Comparison of ENCODE assay signal across 33 cellular contexts in genomic region chr1:23274134-23274505, GRCh38. TPM values are rescaled to one million over a fixed set of nuclear protein-coding genes. Genes with fewer than 3 reads are reported as not detected.
"Had no signal": no experiment of that assay in that cellular context is flagged by ENCODE, and none has a peak within 500 bp of the region (broad histone marks: within the 10 kb centered on the region; RNA-seq: fewer than 3 reads in every experiment).

No MANE protein-coding gene starts in this region.

- H3K36me3 ChIP-seq: ascending aorta, breast epithelium, cardiac muscle cell, esophagus muscularis mucosa, gastroesophageal sphincter, heart right ventricle, WERI-Rb-1 had no signal

- H3K4me2 ChIP-seq: hepatocyte had no signal

- DNase-seq: activated B cell treated with CpG ODN at 0.5 μM for 24 hours; activated CD4-positive, alpha-beta T cell treated with anti-CD3 and anti-CD28 coated beads for 48 hours; activated CD4-positive, alpha-beta T cell treated with anti-CD3 and anti-CD28 coated beads, Interleukin-2, amount 50 U/mL, for 1 hour; activated CD4-positive, alpha-beta T cell treated with anti-CD3 and anti-CD28 coated beads, Interleukin-2, amount 50 U/mL, for 48 hours; activated CD8-positive, alpha-beta memory T cell treated with anti-CD3 and anti-CD28 coated beads for 24 hours; activated CD8-positive, alpha-beta T cell treated with anti-CD3 and anti-CD28 coated beads for 36 hours; activated effector memory CD4-positive, alpha-beta T cell treated with anti-CD3 and anti-CD28 coated beads, Interleukin-2, amount 50 U/mL, for 16 hours; activated naive CD4-positive, alpha-beta T cell treated with anti-CD3 and anti-CD28 coated beads for 36 hours; activated naive CD8-positive, alpha-beta T cell treated with anti-CD3 and anti-CD28 coated beads for 36 hours; activated T-cell treated with anti-CD3 and anti-CD28 coated beads, Interleukin-2, amount 50 U/mL, for 48 hours; central memory CD4-positive, alpha-beta T cell; cerebellar nuclear complex; effector memory CD4-positive, alpha-beta T cell; endodermal cell; heart right ventricle; T-helper 17 cell; WERI-Rb-1 had no signal

- H3K79me2 ChIP-seq: hepatocyte had no signal

- H3K4me1 ChIP-seq: ascending aorta, breast epithelium, esophagus muscularis mucosa, foreskin keratinocyte, gastroesophageal sphincter, heart right ventricle had no signal

- H3K9me3 Mint-ChIP-seq: activated B cell treated with CpG ODN at 0.5 μM for 24 hours; activated CD8-positive, alpha-beta T cell treated with anti-CD3 and anti-CD28 coated beads for 36 hours; activated naive CD4-positive, alpha-beta T cell treated with anti-CD3 and anti-CD28 coated beads for 36 hours; activated naive CD4-positive, alpha-beta T cell treated with anti-CD3 and anti-CD28 coated beads, Interleukin-2, amount 50 U/mL, for 24 hours; activated naive CD8-positive, alpha-beta T cell treated with anti-CD3 and anti-CD28 coated beads for 36 hours; activated T-helper 1 cell treated with anti-CD3 and anti-CD28 coated beads, Interleukin-12 subunit alpha, Interleukin-12 subunit beta, Interleukin-2, Interleukin-4 antibody, amounts not matched to agents 30 ng/mL and 10 ng/mL and 1 ng/mL, durations not matched to agents 14 hours and 24 hours and 36 hours; activated T-helper 2 cell treated with anti-CD3 and anti-CD28 coated beads, Interferon-gamma antibody, Interleukin-2, Interleukin-4, amounts not matched to agents 10 μg/mL and 5 μg/mL and 100 μg/mL, durations not matched to agents 14 hours and 24 hours and 36 hours; dendritic cell treated with granulocyte-macrophage colony-stimulating factor and Interleukin-4, amounts not matched to agents 40 ng/mL and 50 ng/mL, for 4 days; endodermal cell; T-helper 2 cell treated with Interferon-gamma antibody and Interleukin-4, amounts not matched to agents 5 μg/mL and 100 μg/mL, for 36 hours had no signal

- H3K27ac ChIP-seq: ascending aorta, breast epithelium, cardiac muscle cell, coronary artery, dorsolateral prefrontal cortex, esophagus muscularis mucosa, foreskin keratinocyte, gastroesophageal sphincter, heart right ventricle, hepatocyte, WERI-Rb-1 had no signal

- H3K4me1 Mint-ChIP-seq: activated B cell treated with CpG ODN at 0.5 μM for 24 hours; activated naive CD4-positive, alpha-beta T cell treated with anti-CD3 and anti-CD28 coated beads, Interleukin-2, amount 50 U/mL, for 24 hours; activated naive CD8-positive, alpha-beta T cell treated with anti-CD3 and anti-CD28 coated beads for 36 hours; endodermal cell had no signal

- H3K4me3 Mint-ChIP-seq: activated B cell treated with CpG ODN at 0.5 μM for 24 hours; activated CD8-positive, alpha-beta T cell treated with anti-CD3 and anti-CD28 coated beads for 36 hours; activated naive CD4-positive, alpha-beta T cell treated with anti-CD3 and anti-CD28 coated beads for 36 hours; activated naive CD4-positive, alpha-beta T cell treated with anti-CD3 and anti-CD28 coated beads, Interleukin-2, amount 50 U/mL, for 24 hours; activated naive CD8-positive, alpha-beta T cell treated with anti-CD3 and anti-CD28 coated beads for 36 hours; activated T-helper 1 cell treated with anti-CD3 and anti-CD28 coated beads, Interleukin-12 subunit alpha, Interleukin-12 subunit beta, Interleukin-2, Interleukin-4 antibody, amounts not matched to agents 30 ng/mL and 10 ng/mL and 1 ng/mL, durations not matched to agents 14 hours and 24 hours and 36 hours; brain; dendritic cell treated with granulocyte-macrophage colony-stimulating factor and Interleukin-4, amounts not matched to agents 40 ng/mL and 50 ng/mL, for 4 days; endodermal cell; T-helper 17 cell; T-helper 2 cell treated with Interferon-gamma antibody and Interleukin-4, amounts not matched to agents 5 μg/mL and 100 μg/mL, for 36 hours had no signal

- H3K27me3 ChIP-seq: ascending aorta, cardiac muscle cell, foreskin keratinocyte, hepatocyte had no signal

- ATAC-seq: activated CD4-positive, CD25-positive, alpha-beta regulatory T cell treated with anti-CD3 and anti-CD28 coated beads, Interleukin-2, amount 50 U/mL, for 24 hours; activated CD8-positive, alpha-beta T cell treated with anti-CD3 and anti-CD28 coated beads for 36 hours; foreskin keratinocyte; gastroesophageal sphincter; heart right ventricle; T-helper 17 cell had no signal

- H3K36me3 Mint-ChIP-seq: activated naive CD4-positive, alpha-beta T cell treated with anti-CD3 and anti-CD28 coated beads, Interleukin-2, amount 50 U/mL, for 24 hours; activated naive CD8-positive, alpha-beta T cell treated with anti-CD3 and anti-CD28 coated beads for 36 hours; brain had no signal

- H2AFZ ChIP-seq: hepatocyte had no signal

- H3K27ac Mint-ChIP-seq: activated B cell treated with CpG ODN at 0.5 μM for 24 hours; activated CD8-positive, alpha-beta T cell treated with anti-CD3 and anti-CD28 coated beads for 36 hours; activated naive CD4-positive, alpha-beta T cell treated with anti-CD3 and anti-CD28 coated beads for 36 hours; activated naive CD4-positive, alpha-beta T cell treated with anti-CD3 and anti-CD28 coated beads, Interleukin-2, amount 50 U/mL, for 24 hours; activated naive CD8-positive, alpha-beta T cell treated with anti-CD3 and anti-CD28 coated beads for 36 hours; activated T-helper 1 cell treated with anti-CD3 and anti-CD28 coated beads, Interleukin-12 subunit alpha, Interleukin-12 subunit beta, Interleukin-2, Interleukin-4 antibody, amounts not matched to agents 30 ng/mL and 10 ng/mL and 1 ng/mL, durations not matched to agents 14 hours and 24 hours and 36 hours; activated T-helper 2 cell treated with anti-CD3 and anti-CD28 coated beads, Interferon-gamma antibody, Interleukin-2, Interleukin-4, amounts not matched to agents 10 μg/mL and 5 μg/mL and 100 μg/mL, durations not matched to agents 14 hours and 24 hours and 36 hours; brain; dendritic cell treated with granulocyte-macrophage colony-stimulating factor and Interleukin-4, amounts not matched to agents 40 ng/mL and 50 ng/mL, for 4 days; endodermal cell; T-helper 17 cell; T-helper 2 cell treated with Interferon-gamma antibody and Interleukin-4, amounts not matched to agents 5 μg/mL and 100 μg/mL, for 36 hours had no signal

- H3K4me3 ChIP-seq: ascending aorta, breast epithelium, cardiac muscle cell, coronary artery, dorsolateral prefrontal cortex, esophagus muscularis mucosa, gastroesophageal sphincter, heart right ventricle, hepatocyte had no signal

- H3K9me3 ChIP-seq: ascending aorta, breast epithelium, esophagus muscularis mucosa, gastroesophageal sphincter, heart right ventricle had no signal

RNA-seq across cellular contexts. Expression of gene HTR1D, which starts 56.8 kb away (rescaled TPM):
- total RNA-seq: activated B cell treated with CpG ODN at 0.5 μM for 24 hours; activated CD8-positive, alpha-beta T cell treated with anti-CD3 and anti-CD28 coated beads for 36 hours; activated naive CD4-positive, alpha-beta T cell treated with anti-CD3 and anti-CD28 coated beads for 36 hours; activated naive CD8-positive, alpha-beta T cell treated with anti-CD3 and anti-CD28 coated beads for 36 hours; activated T-helper 1 cell treated with anti-CD3 and anti-CD28 coated beads, Interleukin-12 subunit alpha, Interleukin-12 subunit beta, Interleukin-2, Interleukin-4 antibody, amounts not matched to agents 30 ng/mL and 10 ng/mL and 1 ng/mL, durations not matched to agents 14 hours and 24 hours and 36 hours; activated T-helper 2 cell treated with anti-CD3 and anti-CD28 coated beads, Interferon-gamma antibody, Interleukin-2, Interleukin-4, amounts not matched to agents 10 μg/mL and 5 μg/mL and 100 μg/mL, durations not matched to agents 14 hours and 24 hours and 36 hours; ascending aorta; breast epithelium; esophagus muscularis mucosa; heart right ventricle; T-helper 17 cell had no signal
- polyA plus RNA-seq: cardiac muscle cell had no signal
